15 cellular contexts compared by ENCODE assay signal in the genomic region with DNA sequence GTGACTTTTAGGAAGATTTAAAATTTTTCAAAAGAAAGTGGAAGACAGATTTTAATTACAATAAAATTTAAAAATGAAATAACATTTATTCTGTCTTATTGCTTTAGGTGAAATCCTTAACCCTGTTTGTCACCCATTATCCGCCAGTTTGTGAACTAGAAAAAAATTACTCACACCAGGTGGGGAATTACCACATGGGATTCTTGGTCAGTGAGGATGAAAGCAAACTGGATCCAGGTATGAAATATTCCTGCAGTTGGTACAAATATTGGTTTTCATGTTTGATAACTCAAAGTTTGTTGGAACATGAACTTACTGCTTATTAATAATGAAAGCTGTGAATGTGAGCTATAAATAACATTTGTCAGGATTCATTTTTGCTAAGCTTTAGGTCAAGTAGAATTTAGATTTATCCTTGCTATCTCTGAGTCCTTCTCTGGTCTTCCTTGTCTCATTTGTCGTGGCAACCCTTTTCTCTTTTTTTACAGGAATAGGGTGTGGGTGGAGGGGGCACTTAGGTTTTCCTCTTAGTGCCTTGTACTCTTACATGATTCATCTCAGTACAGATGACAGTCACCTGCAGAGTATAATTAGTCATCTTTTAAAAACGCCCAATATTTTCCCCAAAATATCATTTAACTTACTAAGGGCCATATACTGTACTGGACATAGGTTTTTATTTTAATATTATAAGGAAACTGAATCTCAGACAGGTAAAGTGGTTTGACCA.
DNase-seq lines count a peak whose midpoint lies in the region; ATAC-seq and TF ChIP-seq lines count a peak whose summit lies in the region.
"Had no signal": no experiment of that assay in that cellular context is flagged by ENCODE, and none has a peak within 500 bp of the region (broad histone marks: within the 10 kb centered on the region; RNA-seq: fewer than 3 reads in every experiment).

No MANE protein-coding gene starts in this region.

- peak overlapping the region; percentile 64 for H3K4me3 Mint-ChIP-seq in Caco-2 (ENCODE audit: unreplicated experiment)
- H3K4me3 Mint-ChIP-seq in endodermal cell = no peak overlapping the region
- H3K4me3 Mint-ChIP-seq: brain; IgD-negative memory B cell; stimulated activated memory B cell treated with anti-CD40 and anti-IgM and Interleukin-4, amounts not matched to agents 10 μg/mL and 1 μg/mL and 100 μg/mL, for 72 hours had no signal

- ATAC-seq in GM18511 (IDR thresholded peaks at IDR 0.05; ENCODE audit: unreplicated experiment) (peak; percentile 84), HG02571 (IDR thresholded peaks at IDR 0.05; ENCODE audit: unreplicated experiment) (peak; percentile 52)
- ATAC-seq: stimulated activated memory B cell treated with anti-CD40 and anti-IgM and Interleukin-4, amounts not matched to agents 10 μg/mL and 1 μg/mL and 100 μg/mL, for 72 hours had no signal

- H3K36me3 ChIP-seq in Caco-2 (ENCODE audit: control insufficient read depth, insufficient read depth, low read length) = no peaks in the 10 kb centered on the region; the same call in 1 of the 2 replicates
- peaks cover 8% of the 10 kb centered on the region for H3K36me3 ChIP-seq in endodermal cell (ENCODE audit: control insufficient read depth, insufficient read depth, low read length)
- H3K36me3 ChIP-seq: neutrophil had no signal

- no peak overlapping the region for H3K9ac ChIP-seq in endodermal cell (ENCODE audit: extremely low read depth, low read length, poor library complexity, severe bottlenecking)

- H3K9me3 Mint-ChIP-seq in Caco-2 (ENCODE audit: unreplicated experiment) (peaks cover 20% of the 10 kb centered on the region), endodermal cell (peaks cover 1% of the 10 kb centered on the region)
- H3K9me3 Mint-ChIP-seq: stimulated activated memory B cell treated with anti-CD40 and anti-IgM and Interleukin-4, amounts not matched to agents 10 μg/mL and 1 μg/mL and 100 μg/mL, for 72 hours had no signal

- H3K4me1 ChIP-seq in Caco-2 (peaks cover 52% of the 10 kb centered on the region), endodermal cell (ENCODE audit: control insufficient read depth, insufficient read depth, low read length) (no peaks in the 10 kb centered on the region)

- no peak for TF ChIP-seq CTCF in Caco-2 (IDR thresholded peaks at IDR 0.05; ENCODE audit: insufficient read depth in 1 of 2, low read depth in 1 of 2, low read length in 1 of 2, severe bottlenecking in 1 of 2, unreplicated experiment in 1 of 2)
- no peak for TF ChIP-seq CTCF in endodermal cell (conservative IDR thresholded peaks at IDR 0.05)

- CTCF ChIA-PET in Caco-2 (lab: Charles Lee) = no interaction called here

- H3K36me3 Mint-ChIP-seq in Caco-2 (ENCODE audit: insufficient read depth, unreplicated experiment) (peaks cover 38% of the 10 kb centered on the region), endodermal cell (ENCODE audit: low read depth) (peaks cover 13% of the 10 kb centered on the region)

- H3K27me3 Mint-ChIP-seq in Caco-2 (ENCODE audit: insufficient read depth, unreplicated experiment) = no peaks in the 10 kb centered on the region
- H3K27me3 Mint-ChIP-seq in endodermal cell (ENCODE audit: insufficient read depth) = no peaks in the 10 kb centered on the region
- H3K27me3 Mint-ChIP-seq: brain; IgD-negative memory B cell; stimulated activated memory B cell treated with anti-CD40 and anti-IgM and Interleukin-4, amounts not matched to agents 10 μg/mL and 1 μg/mL and 100 μg/mL, for 72 hours had no signal

- no peak overlapping the region for H3K27ac ChIP-seq in endodermal cell (ENCODE audit: low read depth, low read length)
- H3K27ac ChIP-seq: neutrophil had no signal

- DNase-seq in Caco-2 (no peak), HT1080 (ENCODE audit: low read depth) (peak; percentile 38), endodermal cell (no peak), A172 (ENCODE audit: low spot score) (no peak), NAMALWA (ENCODE audit: low spot score) (no peak), NCI-H1694 treated with DMSO at 0.1 percent for 48 hours (lab: John Stamatoyannopoulos, UW) (no peak)
- DNase-seq: GDM1, NCI-H2081 treated with DMSO at 0.1 percent for 48 hours, OCI-M1 had no signal

- intact Hi-C loops in Caco-2 (cut with micrococcal nuclease; ENCODE audit: unreplicated experiment) = no loop called here

- POLR2A ChIA-PET in Caco-2 (lab: Charles Lee) = no interaction called here

- H3K4me1 Mint-ChIP-seq in Caco-2 (ENCODE audit: low read depth, unreplicated experiment) = peaks cover 46% of the 10 kb centered on the region
- peaks cover 20% of the 10 kb centered on the region for H3K4me1 Mint-ChIP-seq in endodermal cell
- H3K4me1 Mint-ChIP-seq: brain had no signal

- peaks cover 7% of the 10 kb centered on the region; the same call in 1 of the 2 replicates for H3K9me3 ChIP-seq in Caco-2
- H3K9me3 ChIP-seq in endodermal cell (ENCODE audit: control insufficient read depth, low read length) = peaks cover 8% of the 10 kb centered on the region
- H3K9me3 ChIP-seq: neutrophil had no signal

- no peaks in the 10 kb centered on the region for H3K27me3 ChIP-seq in Caco-2 (replicated peaks; ENCODE audit: control insufficient read depth, insufficient read depth, low read length)
- no peaks in the 10 kb centered on the region for H3K27me3 ChIP-seq in endodermal cell (ENCODE audit: control insufficient read depth, insufficient read depth, low read length, poor library complexity, severe bottlenecking)
- H3K27me3 ChIP-seq: neutrophil had no signal

- 90 to 100% methylated on average over 1 to 3 of the region's 3 CpGs for WGBS in endodermal cell (ENCODE audit: insufficient coverage in 1 of 2, insufficient read length in 1 of 2), 2 experiments

- no TSS peak for BruUV-seq in Caco-2 (replicated peaks; lab: Mats Ljungman, UMichigan)

- H3K27ac Mint-ChIP-seq in Caco-2 (ENCODE audit: unreplicated experiment) (peak overlapping the region; percentile 86), endodermal cell (no peak overlapping the region)
- H3K27ac Mint-ChIP-seq: brain; stimulated activated memory B cell treated with anti-CD40 and anti-IgM and Interleukin-4, amounts not matched to agents 10 μg/mL and 1 μg/mL and 100 μg/mL, for 72 hours had no signal

- no peak overlapping the region for H3K4me3 ChIP-seq in Caco-2 (ENCODE audit: low read depth, low read length)
- H3K4me3 ChIP-seq in endodermal cell (ENCODE audit: low read length) = no peak overlapping the region
